Comparison of ENCODE assay signal across 21 cellular contexts in the genomic region with DNA sequence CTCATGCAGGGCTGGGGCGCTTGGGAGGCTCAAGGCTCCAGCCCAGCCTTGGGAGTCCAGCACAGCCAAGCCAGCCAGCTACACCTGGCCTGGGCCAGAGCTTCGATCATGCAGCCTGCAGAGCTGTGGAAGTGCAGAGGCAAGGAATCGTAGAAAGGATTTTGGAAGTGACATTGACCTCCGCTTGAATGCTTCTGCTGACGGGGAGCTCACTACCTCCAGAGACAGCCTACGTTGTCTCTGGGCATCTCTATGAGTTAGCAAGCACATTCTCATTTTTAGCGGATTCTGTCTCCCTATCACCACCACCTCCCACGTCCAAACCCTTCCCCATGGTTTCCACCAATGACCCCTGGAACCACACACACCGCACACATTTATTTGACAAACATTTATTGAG.
DNase-seq lines count a peak whose midpoint lies in the region; ATAC-seq, FAIRE-seq and TF ChIP-seq lines count a peak whose summit lies in the region.
"Had no signal": no experiment of that assay in that cellular context is flagged by ENCODE, and none has a peak within 500 bp of the region (broad histone marks: within the 10 kb centered on the region; RNA-seq: fewer than 3 reads in every experiment).

No MANE protein-coding gene starts in this region.

- dilution Hi-C loops in IMR-90 (cut with HindIII; ENCODE audit: low sequenced_read_pairs, unreplicated experiment), result no loop called here

- no peak for TF ChIP-seq EP300 in K562 (IDR thresholded peaks at IDR 0.05; ENCODE audit: low read length)
- no peak for TF ChIP-seq EP300 in HepG2 (IDR thresholded peaks at IDR 0.05; ENCODE audit: low read depth in 2 of 2, low read length in 2 of 2)
- TF ChIP-seq EP300 in HepG2 (CRISPR knock-in tag; IDR thresholded peaks at IDR 0.05; ENCODE audit: borderline replicate concordance), result no peak

- H3K4me3 ChIP-seq in right cardiac atrium (ENCODE audit: low read length) (no peak overlapping the region), IMR-90 (ENCODE audit: insufficient read depth, low read depth, low read length) (no peak overlapping the region), K562 (no peak overlapping the region), HepG2 (replicated peaks in 1 of 3; ENCODE audit: insufficient read depth in 1 of 3, low read depth in 2 of 3, low read length in 3 of 3) (no peak overlapping the region)
- H3K4me3 ChIP-seq: BLaER1, GM23248 had no signal

- no peak overlapping the region for H3K4me2 ChIP-seq in IMR-90 (ENCODE audit: low read depth, low read length)
- no peak overlapping the region for H3K4me2 ChIP-seq in K562 (ENCODE audit: insufficient read depth, low read length)
- H3K4me2 ChIP-seq in HepG2 (ENCODE audit: low read depth, low read length), result no peak overlapping the region

- no peak overlapping the region for H4K5ac ChIP-seq in IMR-90 (ENCODE audit: low read depth, low read length)

- H4K91ac ChIP-seq in IMR-90 (ENCODE audit: insufficient read depth, low read depth, low read length), result no peak overlapping the region

- no peak overlapping the region for H2BK120ac ChIP-seq in IMR-90 (ENCODE audit: low read depth, low read length)

- no peak overlapping the region for H3K18ac ChIP-seq in IMR-90 (ENCODE audit: low read depth, low read length)

- no peak for TF ChIP-seq CTCF in IMR-90 (conservative IDR thresholded peaks at IDR 0.05; ENCODE audit: low read depth, low read length)
- TF ChIP-seq CTCF in K562 (IDR thresholded peaks at IDR 0.05 in 2 of 3, conservative IDR thresholded peaks at IDR 0.05 in 1 of 3; ENCODE audit: insufficient read depth in 2 of 3, low read depth in 1 of 3, low read length in 3 of 3), result no peak
- no peak for TF ChIP-seq CTCF in HepG2 (CRISPR knock-in tag; IDR thresholded peaks at IDR 0.05)

- no peaks in the 10 kb centered on the region for H3K79me1 ChIP-seq in IMR-90 (ENCODE audit: low read depth in 1 of 2, low read length in 2 of 2)

- H3K4me1 ChIP-seq in right cardiac atrium (ENCODE audit: control insufficient read depth, insufficient read depth, low read length) (no peaks in the 10 kb centered on the region), IMR-90 (ENCODE audit: control insufficient read depth, insufficient read depth, low read length) (no peaks in the 10 kb centered on the region), K562 (replicated peaks in 1 of 2; ENCODE audit: control insufficient read depth in 2 of 2, insufficient read depth in 2 of 2, low read length in 2 of 2) (peaks cover 0 to 28% of the 10 kb centered on the region in 2 experiments; a peak in 3 of 5 replicates), HepG2 (ENCODE audit: insufficient read depth, low read length) (peaks cover 11% of the 10 kb centered on the region)

- H2AK5ac ChIP-seq in IMR-90 (ENCODE audit: low read depth, low read length), result no peak overlapping the region

- POLR2A ChIA-PET in IMR-90 (lab: Charles Lee; ENCODE audit: unreplicated experiment), result no interaction called here
- POLR2A ChIA-PET in K562 (lab: Yijun Ruan, JAX), result interaction anchor here (0.6 kb wide), 1 partner anchor 70 kb away, joined by 3 read pairs; no protein-coding TSS in a partner anchor
- POLR2A ChIA-PET in HepG2 (lab: Yijun Ruan, JAX), result no interaction called here

- H2BK20ac ChIP-seq in IMR-90 (ENCODE audit: low read depth, low read length), result no peak overlapping the region

- H3K4ac ChIP-seq in IMR-90 (ENCODE audit: low read depth, low read length), result no peak overlapping the region

- H3K9ac ChIP-seq in IMR-90 (ENCODE audit: low read depth, low read length), result no peak overlapping the region
- H3K9ac ChIP-seq in K562 (ENCODE audit: insufficient read depth in 1 of 2, low read depth in 2 of 2, low read length in 2 of 2), result no peak overlapping the region
- H3K9ac ChIP-seq in HepG2 (ENCODE audit: insufficient read depth, low read depth, low read length), result no peak overlapping the region
- H3K9ac ChIP-seq: BLaER1, GM23248 had no signal

- FAIRE-seq in K562 (lab: Jason Lieb, UNC), result no peak
- FAIRE-seq in HepG2 (lab: Jason Lieb, UNC), result no peak
- FAIRE-seq: GM12891, GM19239, H54 had no signal

- H3K27me3 ChIP-seq in right cardiac atrium (ENCODE audit: control insufficient read depth, insufficient read depth) (no peaks in the 10 kb centered on the region), IMR-90 (ENCODE audit: control insufficient read depth, insufficient read depth, low read length) (peaks cover 76% of the 10 kb centered on the region), K562 (ENCODE audit: control insufficient read depth in 2 of 2, insufficient read depth in 2 of 2, low read length in 2 of 2) (peaks cover 26 to 70% of the 10 kb centered on the region in 2 experiments; a peak in 4 of 5 replicates), HepG2 (ENCODE audit: control insufficient read depth in 1 of 2, insufficient read depth in 2 of 2, low read length in 2 of 2) (peaks cover 11 to 49% of the 10 kb centered on the region in 2 experiments; a peak in 4 of 5 replicates)
- H3K27me3 ChIP-seq: BLaER1 had no signal

- H2BK15ac ChIP-seq in IMR-90 (ENCODE audit: low read depth, low read length), result no peak overlapping the region

- no peak overlapping the region for H3K56ac ChIP-seq in IMR-90 (ENCODE audit: extremely low read depth, insufficient read depth, low read length)

- in situ Hi-C loops in IMR-90 (cut with MboI; ENCODE audit: low sequenced_read_pairs), result no loop called here
- in situ Hi-C loops in K562 (cut with MboI), result no loop called here
- in situ Hi-C loops in HepG2 (cut with HindIII; ENCODE audit: extremely low pct_ligation_motif_present, low pct_unique_long_range_greater_than_20kb), result no loop called here

- H2AFZ ChIP-seq in IMR-90 (replicated peaks; ENCODE audit: low read length, poor library complexity), result peak overlapping the region; percentile 5
- no peak overlapping the region for H2AFZ ChIP-seq in K562 (ENCODE audit: low read depth, low read length)
- no peak overlapping the region for H2AFZ ChIP-seq in HepG2 (ENCODE audit: low read length)
- H2AFZ ChIP-seq: GM23248 had no signal

- TF ChIP-seq RAD21 in IMR-90 (IDR thresholded peaks at IDR 0.05; ENCODE audit: low read length), result no peak
- TF ChIP-seq RAD21 in K562 (CRISPR knock-in tag; conservative IDR thresholded peaks at IDR 0.05 in 1 of 2, IDR thresholded peaks at IDR 0.05 in 1 of 2), result no peak
- no peak for TF ChIP-seq RAD21 in HepG2 (CRISPR knock-in tag; IDR thresholded peaks at IDR 0.05)

- H3K79me2 ChIP-seq in K562 (ENCODE audit: control insufficient read depth, insufficient read depth, low read length) (no peaks in the 10 kb centered on the region), HepG2 (ENCODE audit: insufficient read depth, low read length) (no peaks in the 10 kb centered on the region)

- no peak overlapping the region for H2AK9ac ChIP-seq in IMR-90 (replicated peaks; ENCODE audit: low read depth, low read length, poor library complexity)

- H2BK5ac ChIP-seq in IMR-90 (ENCODE audit: low read depth, low read length, poor library complexity, severe bottlenecking), result no peak overlapping the region

- H3K27ac ChIP-seq in right cardiac atrium (ENCODE audit: low read length) (no peak overlapping the region), IMR-90 (ENCODE audit: insufficient read depth, low read length) (no peak overlapping the region), K562 (ENCODE audit: extremely low read depth, low read depth, low read length) (no peak overlapping the region), HepG2 (ENCODE audit: extremely low read length, insufficient read depth, low read length) (no peak overlapping the region)
- H3K27ac ChIP-seq: 22Rv1, BLaER1, GM23248 had no signal

- WGBS in right cardiac atrium, result 80% methylated on average over 9 of the region's 9 CpGs
- 80% methylated on average over 7 of the region's 9 CpGs; no CpG with 5 or more reads in 1 of the 2 experiments for WGBS in IMR-90 (ENCODE audit: extremely low coverage in 2 of 2, insufficient read length in 1 of 2), 2 experiments
- WGBS in K562 (ENCODE audit: insufficient coverage, low coverage, missing lambda C conversion rate), result 12% methylated on average over 9 of the region's 9 CpGs
- WGBS in HepG2 (ENCODE audit: low lambda C conversion rate), result 60% methylated on average over 7 of the region's 9 CpGs

- no peak overlapping the region for H3K23ac ChIP-seq in IMR-90 (ENCODE audit: low read depth, low read length)

- H3K14ac ChIP-seq in IMR-90 (replicated peaks; ENCODE audit: low read depth, low read length), result no peak overlapping the region

- H4K20me1 ChIP-seq in IMR-90 (ENCODE audit: insufficient read depth, low read length) (no peaks in the 10 kb centered on the region; the same call in 1 of the 2 replicates), K562 (replicated peaks; ENCODE audit: control insufficient read depth, insufficient read depth, low read length) (no peaks in the 10 kb centered on the region; the same call in none of the 2 replicates), HepG2 (ENCODE audit: insufficient read depth, low read length) (no peaks in the 10 kb centered on the region)
- H4K20me1 ChIP-seq: BLaER1 had no signal

- H3K36me3 ChIP-seq in IMR-90 (ENCODE audit: control insufficient read depth, insufficient read depth, low read length) (no peaks in the 10 kb centered on the region), K562 (ENCODE audit: control insufficient read depth, insufficient read depth, low read length) (no peaks in the 10 kb centered on the region), HepG2 (replicated peaks in 1 of 2; ENCODE audit: control insufficient read depth in 1 of 2, insufficient read depth in 2 of 2, low read length in 2 of 2) (no peaks in the 10 kb centered on the region)
- H3K36me3 ChIP-seq: BLaER1 had no signal

- no peak for ATAC-seq in Right ventricle myocardium inferior
- no peak for ATAC-seq in right cardiac atrium
- no peak for ATAC-seq in IMR-90 (ENCODE audit: low read depth)
- no peak for ATAC-seq in K562
- ATAC-seq in HepG2, result no peak
- no peak for ATAC-seq in HG03108 (IDR thresholded peaks at IDR 0.05; ENCODE audit: unreplicated experiment)
- ATAC-seq: CD8-positive, alpha-beta T cell had no signal

- CTCF ChIA-PET in IMR-90 (lab: Yijun Ruan, JAX), result no interaction called here
- CTCF ChIA-PET in K562 (lab: Yijun Ruan, JAX; ENCODE audit: low intra/inter-chr PET ratio), result no interaction called here
- CTCF ChIA-PET in HepG2 (lab: Yijun Ruan, JAX; ENCODE audit: low intra/inter-chr PET ratio, low total read pairs), result no interaction called here

- no peaks in the 10 kb centered on the region for H3K9me1 ChIP-seq in IMR-90 (ENCODE audit: insufficient read depth, low read length)
- no peaks in the 10 kb centered on the region for H3K9me1 ChIP-seq in K562 (ENCODE audit: control insufficient read depth, insufficient read depth, low read length)

- TF ChIP-seq POLR2A in IMR-90 (IDR thresholded peaks at IDR 0.05; ENCODE audit: low read depth, low read length), result no peak
- no peak for TF ChIP-seq POLR2A in K562 (conservative IDR thresholded peaks at IDR 0.05)
- TF ChIP-seq POLR2A in HepG2 (IDR thresholded peaks at IDR 0.05; ENCODE audit: insufficient read depth in 1 of 2, low read depth in 2 of 2, low read length in 2 of 2), result no peak

- DNase-seq in Right ventricle myocardium inferior (ENCODE audit: missing footprints) (peak; percentile 7), right cardiac atrium (no peak), IMR-90 (no peak), K562 (ENCODE audit: extremely low read depth in 1 of 4, low spot score in 3 of 4) (no peak), HepG2 (ENCODE audit: low spot score) (no peak), GM03348 (ENCODE audit: low spot score) (no peak), DMS53 treated with DMSO at 0.1 percent for 48 hours (lab: John Stamatoyannopoulos, UW; ENCODE audit: unreplicated experiment) (no peak)
- DNase-seq: Calu3; CD8-positive, alpha-beta T cell; DND-41; EL; GM23248; HCEC 1CT; HFFc6; KG1 had no signal

- BruUV-seq in IMR-90 (replicated peaks; lab: Mats Ljungman, UMichigan) (no TSS peak), K562 (replicated peaks; lab: Mats Ljungman, UMichigan) (no TSS peak), HepG2 (replicated peaks; lab: Mats Ljungman, UMichigan) (no TSS peak)

- no peak overlapping the region for H4K8ac ChIP-seq in IMR-90 (ENCODE audit: low read depth in 2 of 2, low read length in 2 of 2)

- peaks cover 2% of the 10 kb centered on the region for H3K9me3 ChIP-seq in right cardiac atrium (ENCODE audit: control insufficient read depth, low read length)
- peaks cover 6% of the 10 kb centered on the region for H3K9me3 ChIP-seq in IMR-90 (ENCODE audit: control insufficient read depth, insufficient read depth, low read length)
- H3K9me3 ChIP-seq in K562 (replicated peaks; ENCODE audit: control insufficient read depth, insufficient read depth, low read depth, low read length), result no peaks in the 10 kb centered on the region; the same call in 1 of the 2 replicates
- H3K9me3 ChIP-seq in HepG2 (ENCODE audit: low read length), result no peaks in the 10 kb centered on the region

- intact Hi-C loops in Right ventricle myocardium inferior (cut with DNase I), result no loop called here
- intact Hi-C loops in right cardiac atrium (cut with DNase I), result no loop called here
- intact Hi-C loops in IMR-90 (cut with micrococcal nuclease), result no loop called here
- intact Hi-C loops in K562 (cut with micrococcal nuclease), result no loop called here
- intact Hi-C loops in HepG2 (cut with micrococcal nuclease; ENCODE audit: unreplicated experiment), result no loop called here
